In the genomic region with DNA sequence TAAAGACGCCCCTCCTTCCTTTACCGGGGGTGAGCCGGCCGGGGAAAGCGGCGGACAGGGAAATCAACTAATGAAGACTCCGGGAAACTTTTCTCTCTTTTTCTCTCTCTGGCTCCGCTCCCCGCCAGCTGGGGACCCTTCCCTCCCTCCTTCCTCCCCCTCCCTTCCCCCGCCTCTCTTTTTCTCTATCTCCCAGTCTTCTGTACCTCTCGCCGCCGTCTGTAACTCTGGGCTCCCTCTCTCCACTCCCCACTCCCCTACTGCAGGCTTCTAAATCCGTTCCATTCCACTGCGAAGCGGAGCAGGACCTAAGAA, we compare ENCODE assay signal across 16 cellular contexts. TPM values are rescaled to one million over a fixed set of nuclear protein-coding genes. Genes with fewer than 3 reads are reported as not detected.
DNase-seq lines count a peak whose midpoint lies in the region; ATAC-seq and TF ChIP-seq lines count a peak whose summit lies in the region.
"Had no signal": no experiment of that assay in that cellular context is flagged by ENCODE, and none has a peak within 500 bp of the region (broad histone marks: within the 10 kb centered on the region; RNA-seq: fewer than 3 reads in every experiment).

No MANE protein-coding gene starts in this region.

- peaks cover 6% of the 10 kb centered on the region for H3K4me1 Mint-ChIP-seq in endodermal cell

- no peaks in the 10 kb centered on the region for H3K36me3 Mint-ChIP-seq in endodermal cell (ENCODE audit: low read depth)

- WGBS in endodermal cell (ENCODE audit: insufficient coverage in 1 of 2, insufficient read length in 1 of 2), 2 experiments: 0 to 1% methylated on average over 3 to 16 of the region's 16 CpGs
- 6 to 7% (median 6%) methylated on average over 16 of the region's 16 CpGs for whole genome bisulfite sequencing in ovary, 3 donors

- no peak overlapping the region for H3K9ac ChIP-seq in endodermal cell (ENCODE audit: extremely low read depth, low read length, poor library complexity, severe bottlenecking)

- TF ChIP-seq CTCF in AG04449 (IDR thresholded peaks at IDR 0.05; ENCODE audit: insufficient read depth, low read length, missing control alignments): no peak
- no peak for TF ChIP-seq CTCF in endodermal cell (conservative IDR thresholded peaks at IDR 0.05)
- no peak for TF ChIP-seq CTCF in ovary (IDR thresholded peaks at IDR 0.05)

- H3K27ac Mint-ChIP-seq in endodermal cell: no peak overlapping the region
- H3K27ac Mint-ChIP-seq: activated CD4-positive, alpha-beta memory T cell treated with anti-CD3 and anti-CD28 coated beads, Interleukin-2, amount 10 ng/mL, durations not matched to agents 7 days and 5 days had no signal

- H3K4me3 Mint-ChIP-seq in endodermal cell: peak overlapping the region; percentile 16
- H3K4me3 Mint-ChIP-seq: activated CD4-positive, alpha-beta memory T cell treated with anti-CD3 and anti-CD28 coated beads, Interleukin-2, amount 10 ng/mL, durations not matched to agents 7 days and 5 days had no signal

- no peaks in the 10 kb centered on the region for H3K9me3 ChIP-seq in HAP-1
- H3K9me3 ChIP-seq in endodermal cell (ENCODE audit: control insufficient read depth, low read length): no peaks in the 10 kb centered on the region
- H3K9me3 ChIP-seq in ovary: no peaks in the 10 kb centered on the region
- H3K9me3 ChIP-seq: lower lobe of right lung had no signal

- CTCF ChIA-PET in AG04449 (lab: Yijun Ruan, JAX): interaction anchor here (0.9 to 3.8 kb wide), 4 partner anchors 23 to 289 kb away, joined by 3 to 13 read pairs (median 4); no protein-coding TSS in a partner anchor

- H3K27me3 Mint-ChIP-seq in endodermal cell (ENCODE audit: insufficient read depth): peaks cover 100% of the 10 kb centered on the region

- DNase-seq in AG04449 (ENCODE audit: low read depth, low spot score) (no peak), HAP-1 (ENCODE audit: low spot score in 2 of 2) (no peak), endodermal cell (peak; percentile 83), ovary (no peak), D341Med (ENCODE audit: low spot score) (no peak)
- DNase-seq: activated CD4-positive, alpha-beta memory T cell treated with anti-CD3 and anti-CD28 coated beads, Interleukin-2, amount 10 ng/mL, durations not matched to agents 7 days and 5 days; GDM1; lower lobe of right lung; NCI-H1417 had no signal

- in situ Hi-C loops in HAP-1 (cut with MboI; ENCODE audit: low sequenced_read_pairs): no loop called here

- H3K4me1 ChIP-seq in HAP-1 (peaks cover 17% of the 10 kb centered on the region), endodermal cell (ENCODE audit: control insufficient read depth, insufficient read depth, low read length) (no peaks in the 10 kb centered on the region), ovary (ENCODE audit: insufficient read depth) (no peaks in the 10 kb centered on the region)

- no peak for ATAC-seq in HG02938 (IDR thresholded peaks at IDR 0.05; ENCODE audit: unreplicated experiment)
- no peak for ATAC-seq in HG03196 (IDR thresholded peaks at IDR 0.05; ENCODE audit: unreplicated experiment)
- no peak for ATAC-seq in GM18511 (IDR thresholded peaks at IDR 0.05; ENCODE audit: unreplicated experiment)
- ATAC-seq: lower lobe of right lung had no signal

- no peaks in the 10 kb centered on the region for H3K9me3 Mint-ChIP-seq in endodermal cell
- H3K9me3 Mint-ChIP-seq: activated CD4-positive, alpha-beta memory T cell treated with anti-CD3 and anti-CD28 coated beads, Interleukin-2, amount 10 ng/mL, durations not matched to agents 7 days and 5 days; central memory CD8-positive, alpha-beta T cell had no signal

- POLR2A ChIA-PET in AG04449 (lab: Yijun Ruan, JAX): no interaction called here

- TF ChIP-seq POLR2A in ovary (IDR thresholded peaks at IDR 0.05): no peak

- H3K27ac ChIP-seq in endodermal cell (ENCODE audit: low read depth, low read length): no peak overlapping the region
- H3K27ac ChIP-seq in ovary: no peak overlapping the region
- H3K27ac ChIP-seq: lower lobe of right lung had no signal

- peak overlapping the region; percentile 73 for H3K4me3 ChIP-seq in AG04449 (ENCODE audit: low read depth, low read length)
- peak overlapping the region; percentile 14 for H3K4me3 ChIP-seq in HAP-1
- no peak overlapping the region for H3K4me3 ChIP-seq in endodermal cell (ENCODE audit: low read length)
- H3K4me3 ChIP-seq in ovary: peak overlapping the region; percentile 21
- H3K4me3 ChIP-seq: lower lobe of right lung had no signal

- no peaks in the 10 kb centered on the region for H3K27me3 ChIP-seq in HAP-1 (ENCODE audit: low read depth)
- H3K27me3 ChIP-seq in endodermal cell (ENCODE audit: control insufficient read depth, insufficient read depth, low read length, poor library complexity, severe bottlenecking): peaks cover 100% of the 10 kb centered on the region
- H3K27me3 ChIP-seq in ovary: peaks cover 12% of the 10 kb centered on the region

- H3K36me3 ChIP-seq in HAP-1 (replicated peaks) (no peaks in the 10 kb centered on the region), endodermal cell (ENCODE audit: control insufficient read depth, insufficient read depth, low read length) (no peaks in the 10 kb centered on the region), ovary (no peaks in the 10 kb centered on the region)
- H3K36me3 ChIP-seq: lower lobe of right lung had no signal

- no peak for TF ChIP-seq EP300 in ovary (IDR thresholded peaks at IDR 0.05)

- intact Hi-C loops in ovary (cut with DNase I): no loop called here

RNA-seq across cellular contexts. Expression of a gene that starts 6.9 kb away (rescaled TPM):
- total RNA-seq in endodermal cell: not detected
- polyA plus RNA-seq in endodermal cell (2013, experiment 1 of 2): 1.4 TPM
- 1.0 TPM for polyA plus RNA-seq in endodermal cell (2013, experiment 2 of 2)
- 1 to 10 TPM in 1 of 7 donors, not detected in 6; 1.1 TPM for total RNA-seq in ovary
- polyA plus RNA-seq in ovary: under 1 TPM in 1 of 2 donors, not detected in 1; 0.12 TPM
- total RNA-seq: activated CD4-positive, alpha-beta memory T cell treated with anti-CD3 and anti-CD28 coated beads, Interleukin-2, amount 10 ng/mL, durations not matched to agents 7 days and 5 days; lower lobe of right lung had no signal
- polyA plus RNA-seq: CD14-positive monocyte had no signal

RNA-seq across cellular contexts. Expression of a gene that starts 8.7 kb away (rescaled TPM):
- total RNA-seq in endodermal cell (not detected), ovary (under 1 TPM in 2 of 7 donors, not detected in 5; 0.24 to 0.32 TPM)
- polyA plus RNA-seq in endodermal cell (2013, experiment 1 of 2): 1.5 TPM
- polyA plus RNA-seq in endodermal cell (2013, experiment 2 of 2): 0.50 TPM
- 1 to 10 TPM in 1 of 2 donors, under 1 TPM in 1; 0.02 to 1.2 TPM for polyA plus RNA-seq in ovary
- total RNA-seq: activated CD4-positive, alpha-beta memory T cell treated with anti-CD3 and anti-CD28 coated beads, Interleukin-2, amount 10 ng/mL, durations not matched to agents 7 days and 5 days; epithelial cell of proximal tubule; lower lobe of right lung had no signal
- polyA plus RNA-seq: CD14-positive monocyte had no signal

RNA-seq across cellular contexts. Expression of a gene that starts 11.3 kb away (rescaled TPM):
- not detected for total RNA-seq in endodermal cell
- 0.82 TPM for polyA plus RNA-seq in endodermal cell (2013, experiment 1 of 2)
- 0.46 TPM for polyA plus RNA-seq in endodermal cell (2013, experiment 2 of 2)
- total RNA-seq in ovary: not detected
- polyA plus RNA-seq in ovary: not detected
- total RNA-seq: activated CD4-positive, alpha-beta memory T cell treated with anti-CD3 and anti-CD28 coated beads, Interleukin-2, amount 10 ng/mL, durations not matched to agents 7 days and 5 days; epithelial cell of proximal tubule; lower lobe of right lung; NCI-H460 had no signal
- polyA plus RNA-seq: CD14-positive monocyte had no signal

RNA-seq across cellular contexts. Expression of a gene that starts 18.9 kb away (rescaled TPM):
- total RNA-seq in endodermal cell: not detected
- 11.1 TPM for polyA plus RNA-seq in endodermal cell (2013, experiment 1 of 2)
- polyA plus RNA-seq in endodermal cell (2013, experiment 2 of 2): 7.2 TPM
- 1 to 10 TPM in 2 of 7 donors, under 1 TPM in 3, not detected in 2; 0.15 to 5.0 (median 0.23) TPM for total RNA-seq in ovary
- 10 to 100 TPM in 1 of 2 donors, 1 to 10 TPM in 1; 2.0 to 15.4 TPM for polyA plus RNA-seq in ovary
- total RNA-seq: activated CD4-positive, alpha-beta memory T cell treated with anti-CD3 and anti-CD28 coated beads, Interleukin-2, amount 10 ng/mL, durations not matched to agents 7 days and 5 days; lower lobe of right lung had no signal
- polyA plus RNA-seq: CD14-positive monocyte had no signal

RNA-seq across cellular contexts. Expression of a gene that starts 27.4 kb away (rescaled TPM):
- total RNA-seq in endodermal cell (not detected), ovary (not detected)
- 0.07 TPM for polyA plus RNA-seq in endodermal cell (2013, experiment 1 of 2)
- polyA plus RNA-seq in endodermal cell (2013, experiment 2 of 2): not detected
- polyA plus RNA-seq in ovary: not detected
- total RNA-seq: activated CD4-positive, alpha-beta memory T cell treated with anti-CD3 and anti-CD28 coated beads, Interleukin-2, amount 10 ng/mL, durations not matched to agents 7 days and 5 days; epithelial cell of proximal tubule; lower lobe of right lung had no signal
- polyA plus RNA-seq: CD14-positive monocyte had no signal
